Comparison of ENCODE assay signal across 8 cellular contexts in genomic region chr5:78677777-78678668, GRCh38. TPM values are rescaled to one million over a fixed set of nuclear protein-coding genes. Genes with fewer than 3 reads are reported as not detected.
DNase-seq lines count a peak whose midpoint lies in the region; ATAC-seq, FAIRE-seq and TF ChIP-seq lines count a peak whose summit lies in the region.

No MANE protein-coding gene starts in this region.

- TF ChIP-seq CTCF in AG09319 (IDR thresholded peaks at IDR 0.05; ENCODE audit: low read depth, low read length) (peak; percentile 13), K562 (IDR thresholded peaks at IDR 0.05 in 2 of 3, conservative IDR thresholded peaks at IDR 0.05 in 1 of 3; ENCODE audit: insufficient read depth in 2 of 3, low read depth in 1 of 3, low read length in 3 of 3) (0 out of 6 replicates have a peak, but pooled peaks of 1 of the 3 experiments have one; percentile 19)

- H3K27ac ChIP-seq in K562 (ENCODE audit: extremely low read depth, low read depth, low read length) (peak overlapping the region; percentile 60), mesodermal cell (ENCODE audit: low read depth, low read length, severe bottlenecking) (peak overlapping the region; percentile 46)

- peak in 1 of 2 experiments; percentile 45; a peak in 3 of 4 replicates for TF ChIP-seq RAD21 in K562 (CRISPR knock-in tag; conservative IDR thresholded peaks at IDR 0.05 in 1 of 2, IDR thresholded peaks at IDR 0.05 in 1 of 2)

- H3K9me3 ChIP-seq in K562 (replicated peaks; ENCODE audit: control insufficient read depth, insufficient read depth, low read depth, low read length) = no peaks in the 10 kb centered on the region
- peaks cover 4% of the 10 kb centered on the region for H3K9me3 ChIP-seq in mesodermal cell (ENCODE audit: control insufficient read depth, low read length)

- H3K4me3 ChIP-seq in K562 (no peak overlapping the region), mesodermal cell (ENCODE audit: extremely low read depth, insufficient read depth, low read length, poor library complexity, severe bottlenecking) (no peak overlapping the region)

- peak; percentile 89 for TF ChIP-seq EP300 in K562 (IDR thresholded peaks at IDR 0.05; ENCODE audit: low read length)

- peak overlapping the region; percentile 17; the same call in 1 of the 2 replicates for H3K4me2 ChIP-seq in K562 (ENCODE audit: insufficient read depth, low read length)

- BruUV-seq in K562 (replicated peaks; lab: Mats Ljungman, UMichigan) = no TSS peak

- peak; percentile 82 for FAIRE-seq in K562 (lab: Jason Lieb, UNC)

- DNase-seq in AG09319 (ENCODE audit: extremely low read depth, low read depth) (peak; percentile 83), K562 (ENCODE audit: extremely low read depth in 1 of 4, low spot score in 3 of 4) (peak; percentile 22 to 70 (median 44)), T-helper 1 cell (no peak), activated T-cell treated with anti-CD3 and anti-CD28 coated beads for 4 hours (no peak), D341Med (ENCODE audit: low spot score) (no peak)
- no peak for DNase-seq in activated CD4-positive, alpha-beta T cell treated with anti-CD3 and anti-CD28 coated beads for 1 hour

- H3K36me3 ChIP-seq in K562 (ENCODE audit: control insufficient read depth, insufficient read depth, low read length) (no peaks in the 10 kb centered on the region), mesodermal cell (ENCODE audit: control insufficient read depth, insufficient read depth, low read length) (no peaks in the 10 kb centered on the region)

- no peaks in the 10 kb centered on the region for H3K9me1 ChIP-seq in K562 (ENCODE audit: control insufficient read depth, insufficient read depth, low read length)

- no peak for TF ChIP-seq POLR2A in K562 (conservative IDR thresholded peaks at IDR 0.05)

- H3K9ac ChIP-seq in K562 (ENCODE audit: insufficient read depth in 1 of 2, low read depth in 2 of 2, low read length in 2 of 2) = peak overlapping the region in 1 of 2 experiments; percentile 40; a peak in 2 of 4 replicates

- intact Hi-C loops in K562 (cut with micrococcal nuclease) = no loop called here

- CTCF ChIA-PET in K562 (lab: Yijun Ruan, JAX; ENCODE audit: low intra/inter-chr PET ratio) = no interaction called here

- WGBS in K562 (ENCODE audit: insufficient coverage, low coverage, missing lambda C conversion rate) = 8% methylated on average over 6 of the region's 6 CpGs
- 92 to 98% methylated on average over 3 to 5 of the region's 6 CpGs for WGBS in mesodermal cell (ENCODE audit: insufficient coverage in 2 of 2), 2 experiments

- H3K79me2 ChIP-seq in K562 (ENCODE audit: control insufficient read depth, insufficient read depth, low read length) = no peaks in the 10 kb centered on the region

- H3K4me1 ChIP-seq in K562 (replicated peaks in 1 of 2; ENCODE audit: control insufficient read depth in 2 of 2, insufficient read depth in 2 of 2, low read length in 2 of 2) (peaks cover 3 to 40% of the 10 kb centered on the region in 2 experiments; a peak in 4 of 5 replicates), mesodermal cell (ENCODE audit: control insufficient read depth, insufficient read depth, low read length, poor library complexity, severe bottlenecking) (peaks cover 16% of the 10 kb centered on the region)

- in situ Hi-C loops in K562 (cut with MboI) = no loop called here

- no peaks in the 10 kb centered on the region for H4K20me1 ChIP-seq in K562 (replicated peaks; ENCODE audit: control insufficient read depth, insufficient read depth, low read length)

- H2AFZ ChIP-seq in K562 (ENCODE audit: low read depth, low read length) = peak overlapping the region; percentile 58

- POLR2A ChIA-PET in K562 (lab: Yijun Ruan, JAX) = interaction anchor here (1.0 to 1.1 kb wide), 2 partner anchors 10 to 19 kb away, joined by 3 to 4 read pairs; no protein-coding TSS in a partner anchor

- ATAC-seq in HG02763 (IDR thresholded peaks at IDR 0.05; ENCODE audit: unreplicated experiment) = peak; percentile 57
- ATAC-seq in K562 = peak; percentile 98

- H3K27me3 ChIP-seq in K562 (ENCODE audit: control insufficient read depth in 2 of 2, insufficient read depth in 2 of 2, low read length in 2 of 2) = no peaks in the 10 kb centered on the region

TF ChIP-seq in K562, 482 proteins besides CTCF, POLR2A, EP300 and RAD21 (continues in another document):
- TF ChIP-seq ARHGAP35 (IDR thresholded peaks at IDR 0.05; ENCODE audit: partially characterized antibody) (no peak), NR4A1 (CRISPR knock-in tag; IDR thresholded peaks at IDR 0.05) (no peak), NR4A1 (tag; IDR thresholded peaks at IDR 0.05) (peak; percentile 45; the same call in 1 of the 2 replicates), RB1 (IDR thresholded peaks at IDR 0.05; ENCODE audit: low read depth) (no peak), MEIS2 (IDR thresholded peaks at IDR 0.05; ENCODE audit: partially characterized antibody) (peak; percentile 32), PRPF4 (IDR thresholded peaks at IDR 0.05; ENCODE audit: insufficient read depth, low read depth, low read length, poor library complexity, severe bottlenecking) (no peak), ZMIZ1 (IDR thresholded peaks at IDR 0.05; ENCODE audit: low read depth in 2 of 2, low read length in 2 of 2) (no peak), GTF2B (IDR thresholded peaks at IDR 0.05; ENCODE audit: extremely low read depth, insufficient read length) (no peak), SIN3A (IDR thresholded peaks at IDR 0.05; ENCODE audit: borderline replicate concordance in 2 of 2, control insufficient read depth in 1 of 2, low read depth in 2 of 2, low read length in 2 of 2) (no peak), CEBPG (CRISPR knock-in tag; IDR thresholded peaks at IDR 0.05) (peak; percentile 94), CEBPG (tag; conservative IDR thresholded peaks at IDR 0.05 in 1 of 2, IDR thresholded peaks at IDR 0.05 in 1 of 2) (peak; percentile 15 to 85; a peak in 3 of 4 replicates), ZNF699 (CRISPR knock-in tag; IDR thresholded peaks at IDR 0.05; ENCODE audit: insufficient replicate concordance) (no peak)

RNA-seq across cellular contexts. Expression of gene LHFPL2, which starts 29.5 kb away (rescaled TPM):
- total RNA-seq in K562 (2011; cell fraction: chromatin; rRNA removed; ENCODE audit: low replicate concordance) = 9.1 and 15.2 TPM in 2 replicates
- 7.2 and 7.5 TPM in 2 replicates for total RNA-seq in K562 (2011; cell fraction: nucleolus; rRNA removed)
- 8.7 and 12.7 TPM in 2 replicates for total RNA-seq in K562 (2011; cell fraction: nucleoplasm; rRNA removed)
- total RNA-seq in K562 (2014; rRNA removed) = 4.1 and 5.2 TPM in 2 replicates
- 6.4 and 6.6 TPM in 2 replicates for total RNA-seq in K562 (2014; rRNA removed; fragmentation: Illumina TruSeq; extraction: Trizol)
- total RNA-seq in K562 (2015; rRNA removed; fragmentation: Illumina TruSeq; extraction: Trizol) = 5.1 and 5.2 TPM in 2 replicates
- 6.6 TPM in 2 replicates for total RNA-seq in K562 (2021)
- 1.9 and 4.6 TPM in 2 replicates for polyA plus RNA-seq in K562 (2011; rRNA removed)
- 1.6 and 3.6 TPM in 2 replicates for polyA plus RNA-seq in K562 (2011; cell fraction: cytosol; rRNA removed)
- polyA plus RNA-seq in K562 (2011; cell fraction: nucleus; rRNA removed) = 1.8 and 5.6 TPM in 2 replicates
- 3.7 and 6.0 TPM in 2 replicates for polyA plus RNA-seq in K562 (2012)
- polyA plus RNA-seq in K562 (2014; fragmentation: Illumina TruSeq; extraction: Trizol) = 4.8 and 5.6 TPM in 2 replicates
- polyA plus RNA-seq in K562 (2014; fragmentation: Nextera tagmentation; extraction: Ambion mirVana) = 1 to 10 TPM; 1.0 to 1.6 TPM
- polyA plus RNA-seq in K562 (2014; rRNA removed) = 3.7 TPM in 2 replicates
- polyA minus RNA-seq in K562 (2011; rRNA and poly(A)+ RNA removed) = 6.7 and 11.2 TPM in 2 replicates
- polyA minus RNA-seq in K562 (2011; cell fraction: cytosol; rRNA and poly(A)+ RNA removed) = 5.9 and 9.2 TPM in 2 replicates
- polyA minus RNA-seq in K562 (2011; cell fraction: nucleus; rRNA and poly(A)+ RNA removed) = 6.6 and 7.4 TPM in 2 replicates
- 40.1 TPM for polyA plus RNA-seq in mesodermal cell (2013, experiment 1 of 2)
- polyA plus RNA-seq in mesodermal cell (2013, experiment 2 of 2) = 47.4 TPM

Comparison
In these comparisons a context has a peak if more than half of its experiments do, and no peak if none do; other contexts are left out.
1. DNase-seq: peak in AG09319 (single experiment) and K562 (4 of 4); none in T-helper 1 cell (0 of 5), activated CD4-positive, alpha-beta T cell treated with anti-CD3 and anti-CD28 coated beads for 1 hour (single experiment), activated T-cell treated with anti-CD3 and anti-CD28 coated beads for 4 hours (single experiment) and D341Med (single experiment).